In genomic region chr21:20572582-20572981, GRCh38 we compare ENCODE assay signal across 20 cellular contexts.
A peak's percentile ranks its signal among the peaks of the same experiment; 100 is the strongest.
DNase-seq lines count a peak whose midpoint lies in the region; ATAC-seq, FAIRE-seq and TF ChIP-seq lines count a peak whose summit lies in the region.
"Had no signal": no experiment of that assay in that cellular context is flagged by ENCODE, and none has a peak within 500 bp of the region (broad histone marks: within the 10 kb centered on the region; RNA-seq: fewer than 3 reads in every experiment).

No MANE protein-coding gene starts in this region.

- H2AFZ ChIP-seq in K562 (ENCODE audit: low read depth, low read length): no peak overlapping the region

- no peaks in the 10 kb centered on the region for H3K4me1 ChIP-seq in K562 (replicated peaks in 1 of 2; ENCODE audit: control insufficient read depth in 2 of 2, insufficient read depth in 2 of 2, low read length in 2 of 2)
- H3K4me1 ChIP-seq: A549; BLaER1 treated with 17β-estradiol and CSF1 and Interleukin-3, amounts not matched to agents 10 nM and 100 nM; Caco-2 had no signal

- H3K27me3 ChIP-seq in K562 (ENCODE audit: control insufficient read depth in 2 of 2, insufficient read depth in 2 of 2, low read length in 2 of 2): no peaks in the 10 kb centered on the region
- H3K27me3 ChIP-seq: BLaER1 treated with 17β-estradiol and CSF1 and Interleukin-3, amounts not matched to agents 10 nM and 100 nM had no signal

- no peak overlapping the region for H3K27ac ChIP-seq in K562 (ENCODE audit: extremely low read depth, low read depth, low read length)
- H3K27ac ChIP-seq: A549; BLaER1 treated with 17β-estradiol and CSF1 and Interleukin-3, amounts not matched to agents 10 nM and 100 nM; C4-2B had no signal

- ATAC-seq in K562 (no peak), GM21360 (IDR thresholded peaks at IDR 0.05; ENCODE audit: unreplicated experiment) (no peak)
- ATAC-seq: A549; CD8-positive, alpha-beta T cell; GM12878 had no signal

- 16% methylated on average over 4 of the region's 4 CpGs for WGBS in K562 (ENCODE audit: insufficient coverage, low coverage, missing lambda C conversion rate)

- H3K9me1 ChIP-seq in K562 (ENCODE audit: control insufficient read depth, insufficient read depth, low read length): no peaks in the 10 kb centered on the region

- FAIRE-seq in A204.1 (lab: Jason Lieb, UNC) (peak; percentile 34), G401.6 (lab: Jason Lieb, UNC) (peak; percentile 11), K562 (lab: Jason Lieb, UNC) (no peak)
- FAIRE-seq: A549, D721Med, GM12878, GM12892, GM18507 had no signal

- CTCF ChIA-PET in K562 (lab: Yijun Ruan, JAX; ENCODE audit: low intra/inter-chr PET ratio): no interaction called here

- TF ChIP-seq POLR2A in K562 (conservative IDR thresholded peaks at IDR 0.05): no peak

- no peak overlapping the region for H3K4me3 ChIP-seq in K562
- H3K4me3 ChIP-seq: A549; BLaER1 treated with 17β-estradiol and CSF1 and Interleukin-3, amounts not matched to agents 10 nM and 100 nM; GM12878 had no signal

- H3K9me3 ChIP-seq in K562 (replicated peaks; ENCODE audit: control insufficient read depth, insufficient read depth, low read depth, low read length): no peaks in the 10 kb centered on the region
- H3K9me3 ChIP-seq: A549; BLaER1 treated with 17β-estradiol and CSF1 and Interleukin-3, amounts not matched to agents 10 nM and 100 nM; Caco-2 had no signal

- no peak for TF ChIP-seq RAD21 in K562 (CRISPR knock-in tag; conservative IDR thresholded peaks at IDR 0.05 in 1 of 2, IDR thresholded peaks at IDR 0.05 in 1 of 2)

- no peak for TF ChIP-seq EP300 in K562 (IDR thresholded peaks at IDR 0.05; ENCODE audit: low read length)

- H3K36me3 ChIP-seq in K562 (ENCODE audit: control insufficient read depth, insufficient read depth, low read length): no peaks in the 10 kb centered on the region
- H3K36me3 ChIP-seq: BLaER1 treated with 17β-estradiol and CSF1 and Interleukin-3, amounts not matched to agents 10 nM and 100 nM had no signal

- POLR2A ChIA-PET in K562 (lab: Yijun Ruan, JAX): no interaction called here

- no peak overlapping the region for H3K4me2 ChIP-seq in K562 (ENCODE audit: insufficient read depth, low read length)
- H3K4me2 ChIP-seq: A549; BLaER1 treated with 17β-estradiol and CSF1 and Interleukin-3, amounts not matched to agents 10 nM and 100 nM had no signal

- BruUV-seq in K562 (replicated peaks; lab: Mats Ljungman, UMichigan): no TSS peak

- H4K20me1 ChIP-seq in K562 (replicated peaks; ENCODE audit: control insufficient read depth, insufficient read depth, low read length): no peaks in the 10 kb centered on the region
- H4K20me1 ChIP-seq: BLaER1 treated with 17β-estradiol and CSF1 and Interleukin-3, amounts not matched to agents 10 nM and 100 nM had no signal

- no peak for TF ChIP-seq CTCF in K562 (IDR thresholded peaks at IDR 0.05 in 2 of 3, conservative IDR thresholded peaks at IDR 0.05 in 1 of 3; ENCODE audit: insufficient read depth in 2 of 3, low read depth in 1 of 3, low read length in 3 of 3)

- intact Hi-C loops in K562 (cut with micrococcal nuclease): no loop called here

- no peak overlapping the region for H3K9ac ChIP-seq in K562 (ENCODE audit: insufficient read depth in 1 of 2, low read depth in 2 of 2, low read length in 2 of 2)
- H3K9ac ChIP-seq: BLaER1 treated with 17β-estradiol and CSF1 and Interleukin-3, amounts not matched to agents 10 nM and 100 nM had no signal

- no peak for DNase-seq in K562 (ENCODE audit: extremely low read depth in 1 of 4, low spot score in 3 of 4)
- DNase-seq in central memory CD4-positive, alpha-beta T cell: no peak
- DNase-seq: 8988T; AML-193; Caco-2; Calu3; CD4-positive, alpha-beta T cell; CD8-positive, alpha-beta T cell; DMS79 treated with DMSO at 0.1 percent for 48 hours; GDM1 had no signal

- H3K79me2 ChIP-seq in K562 (ENCODE audit: control insufficient read depth, insufficient read depth, low read length): no peaks in the 10 kb centered on the region

- in situ Hi-C loops in K562 (cut with MboI): no loop called here

TF ChIP-seq in K562, 482 proteins besides CTCF, POLR2A, EP300 and RAD21:
- TF ChIP-seq CEBPB (tag; IDR thresholded peaks at IDR 0.05): peak; percentile 70
- TF ChIP-seq RBM15 (IDR thresholded peaks at IDR 0.05; ENCODE audit: insufficient read depth, low read length): no peak
- no peak for TF ChIP-seq CEBPG (CRISPR knock-in tag; IDR thresholded peaks at IDR 0.05)
- peak in 1 of 2 experiments; percentile 81; a peak in 2 of 4 replicates for TF ChIP-seq CEBPG (tag; conservative IDR thresholded peaks at IDR 0.05 in 1 of 2, IDR thresholded peaks at IDR 0.05 in 1 of 2)
